25 cellular contexts compared by ENCODE assay signal in the genomic region with DNA sequence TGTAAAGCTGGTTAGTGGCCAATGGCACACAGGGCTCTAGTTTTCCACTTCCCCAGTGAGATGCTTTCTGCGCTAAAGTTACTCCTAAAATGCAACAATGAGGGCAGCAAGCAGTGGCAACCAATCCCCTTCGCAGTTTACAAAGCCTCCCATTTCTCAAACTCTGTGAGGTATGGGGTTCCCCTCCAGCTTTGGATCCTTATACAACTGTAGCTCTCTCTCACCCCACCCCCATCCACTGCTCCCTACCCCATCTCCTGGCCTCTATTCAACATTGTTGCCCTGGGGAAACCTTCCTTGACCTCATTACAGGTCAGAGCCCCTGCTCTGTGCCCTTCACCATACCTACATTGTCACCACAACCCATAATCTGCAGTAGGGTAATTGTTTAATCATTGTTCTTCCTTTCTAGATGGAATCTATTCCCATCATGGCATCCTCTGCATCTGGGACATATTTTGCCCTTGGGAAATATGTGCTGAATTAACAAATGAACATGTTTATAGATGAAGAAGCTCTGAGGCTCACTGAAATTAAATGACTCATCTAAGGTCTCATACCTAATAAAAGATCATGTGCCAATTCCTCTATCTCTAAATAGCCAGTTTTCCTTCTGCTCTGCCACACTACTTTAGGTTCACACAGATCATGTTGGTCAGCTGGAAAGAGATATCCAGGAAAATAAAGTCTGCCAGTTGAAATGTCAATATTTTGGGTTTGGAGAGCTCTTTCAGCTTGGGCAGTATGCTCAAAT. TPM values are rescaled to one million over a fixed set of nuclear protein-coding genes. Genes with fewer than 3 reads are reported as not detected.
A peak's percentile ranks its signal among the peaks of the same experiment; 100 is the strongest.
DNase-seq lines count a peak whose midpoint lies in the region; ATAC-seq, FAIRE-seq and TF ChIP-seq lines count a peak whose summit lies in the region.
"Had no signal": no experiment of that assay in that cellular context is flagged by ENCODE, and none has a peak within 500 bp of the region (broad histone marks: within the 10 kb centered on the region; RNA-seq: fewer than 3 reads in every experiment).

No MANE protein-coding gene starts in this region.

- no peaks in the 10 kb centered on the region for H3K9me3 ChIP-seq in naive thymus-derived CD4-positive, alpha-beta T cell (ENCODE audit: control insufficient read depth in 2 of 3, low read length in 3 of 3)
- H3K9me3 ChIP-seq: A549, adrenal gland had no signal

- no peak for ATAC-seq in naive thymus-derived CD4-positive, alpha-beta T cell
- ATAC-seq: A549; activated CD4-positive, alpha-beta T cell treated with anti-CD3 and anti-CD28 coated beads for 36 hours had no signal

- no peak overlapping the region for H3K4me3 ChIP-seq in naive thymus-derived CD4-positive, alpha-beta T cell (ENCODE audit: low read length)
- H3K4me3 ChIP-seq: A549, adrenal gland had no signal

- H3K4me3 Mint-ChIP-seq in activated CD4-positive, alpha-beta T cell treated with anti-CD3 and anti-CD28 coated beads, Interleukin-2, amount 10 ng/mL, durations not matched to agents 24 days and 14 days = no peak overlapping the region
- no peak overlapping the region for H3K4me3 Mint-ChIP-seq in activated T-helper 2 cell treated with anti-CD3 and anti-CD28 coated beads, Interferon-gamma antibody, Interleukin-2, Interleukin-4, amounts not matched to agents 10 μg/mL and 5 μg/mL and 100 μg/mL, durations not matched to agents 14 hours and 24 hours and 36 hours (ENCODE audit: low read depth)
- H3K4me3 Mint-ChIP-seq in naive thymus-derived CD4-positive, alpha-beta T cell = peak overlapping the region in 2 of 10 donors; percentile 12 to 42
- no peak overlapping the region for H3K4me3 Mint-ChIP-seq in Calu3 (ENCODE audit: low read depth, unreplicated experiment)
- H3K4me3 Mint-ChIP-seq: activated CD4-positive, alpha-beta T cell treated with anti-CD3 and anti-CD28 coated beads for 36 hours; type B pancreatic cell had no signal

- peaks cover 61% of the 10 kb centered on the region for H3K4me1 Mint-ChIP-seq in activated CD4-positive, alpha-beta T cell treated with anti-CD3 and anti-CD28 coated beads, Interleukin-2, amount 10 ng/mL, durations not matched to agents 24 days and 14 days
- H3K4me1 Mint-ChIP-seq in activated T-helper 2 cell treated with anti-CD3 and anti-CD28 coated beads, Interferon-gamma antibody, Interleukin-2, Interleukin-4, amounts not matched to agents 10 μg/mL and 5 μg/mL and 100 μg/mL, durations not matched to agents 14 hours and 24 hours and 36 hours (ENCODE audit: low read depth) = peaks cover 47% of the 10 kb centered on the region
- H3K4me1 Mint-ChIP-seq in naive thymus-derived CD4-positive, alpha-beta T cell = peaks cover 46 to 88% (median 85%) of the 10 kb centered on the region in 7 donors
- H3K4me1 Mint-ChIP-seq in Calu3 (ENCODE audit: low read depth, unreplicated experiment) = peaks cover 8% of the 10 kb centered on the region

- CTCF ChIA-PET in naive thymus-derived CD4-positive, alpha-beta T cell (lab: Charles Lee) = interaction anchor here (1.5 kb wide), 1 partner anchor 25 kb away, joined by 5 read pairs; no protein-coding TSS in a partner anchor
- CTCF ChIA-PET in Calu3 (lab: Charles Lee) = no interaction called here

- H3K9me3 Mint-ChIP-seq in activated CD4-positive, alpha-beta T cell treated with anti-CD3 and anti-CD28 coated beads, Interleukin-2, amount 10 ng/mL, durations not matched to agents 24 days and 14 days = peaks cover 8% of the 10 kb centered on the region
- no peaks in the 10 kb centered on the region for H3K9me3 Mint-ChIP-seq in activated T-helper 2 cell treated with anti-CD3 and anti-CD28 coated beads, Interferon-gamma antibody, Interleukin-2, Interleukin-4, amounts not matched to agents 10 μg/mL and 5 μg/mL and 100 μg/mL, durations not matched to agents 14 hours and 24 hours and 36 hours
- H3K9me3 Mint-ChIP-seq in naive thymus-derived CD4-positive, alpha-beta T cell = no peaks in the 10 kb centered on the region
- no peaks in the 10 kb centered on the region for H3K9me3 Mint-ChIP-seq in Calu3 (ENCODE audit: low read depth, unreplicated experiment)
- H3K9me3 Mint-ChIP-seq: type B pancreatic cell had no signal

- peak overlapping the region; percentile 68 for H3K27ac Mint-ChIP-seq in activated CD4-positive, alpha-beta T cell treated with anti-CD3 and anti-CD28 coated beads, Interleukin-2, amount 10 ng/mL, durations not matched to agents 24 days and 14 days
- H3K27ac Mint-ChIP-seq in activated T-helper 2 cell treated with anti-CD3 and anti-CD28 coated beads, Interferon-gamma antibody, Interleukin-2, Interleukin-4, amounts not matched to agents 10 μg/mL and 5 μg/mL and 100 μg/mL, durations not matched to agents 14 hours and 24 hours and 36 hours = peak overlapping the region; percentile 41
- H3K27ac Mint-ChIP-seq in naive thymus-derived CD4-positive, alpha-beta T cell = peak overlapping the region in 5 of 9 donors; percentile 18 to 71 (median 62)
- no peak overlapping the region for H3K27ac Mint-ChIP-seq in Calu3 (ENCODE audit: unreplicated experiment)
- H3K27ac Mint-ChIP-seq: type B pancreatic cell had no signal

- POLR2A ChIA-PET in naive thymus-derived CD4-positive, alpha-beta T cell (lab: Charles Lee) = interaction anchor here (0.8 to 1.4 kb wide), 4 partner anchors 9 to 36 kb away, joined by 3 to 5 read pairs (median 4); no protein-coding TSS in a partner anchor

- H3K27me3 Mint-ChIP-seq in activated CD4-positive, alpha-beta T cell treated with anti-CD3 and anti-CD28 coated beads, Interleukin-2, amount 10 ng/mL, durations not matched to agents 24 days and 14 days = no peaks in the 10 kb centered on the region
- H3K27me3 Mint-ChIP-seq in activated T-helper 2 cell treated with anti-CD3 and anti-CD28 coated beads, Interferon-gamma antibody, Interleukin-2, Interleukin-4, amounts not matched to agents 10 μg/mL and 5 μg/mL and 100 μg/mL, durations not matched to agents 14 hours and 24 hours and 36 hours (ENCODE audit: low read depth) = no peaks in the 10 kb centered on the region
- H3K27me3 Mint-ChIP-seq in naive thymus-derived CD4-positive, alpha-beta T cell = no peaks in the 10 kb centered on the region
- no peaks in the 10 kb centered on the region for H3K27me3 Mint-ChIP-seq in Calu3 (ENCODE audit: unreplicated experiment)
- H3K27me3 Mint-ChIP-seq: activated CD4-positive, alpha-beta T cell treated with anti-CD3 and anti-CD28 coated beads for 36 hours had no signal

- BruUV-seq in Calu3 (replicated peaks; lab: Mats Ljungman, UMichigan) = no TSS peak

- H3K4me1 ChIP-seq in naive thymus-derived CD4-positive, alpha-beta T cell (ENCODE audit: control insufficient read depth in 2 of 2, insufficient read depth in 2 of 2, low read length in 2 of 2) = peaks cover 20 to 37% of the 10 kb centered on the region in 2 donors
- H3K4me1 ChIP-seq: A549, adrenal gland had no signal

- peaks cover 72% of the 10 kb centered on the region for H3K36me3 Mint-ChIP-seq in activated CD4-positive, alpha-beta T cell treated with anti-CD3 and anti-CD28 coated beads, Interleukin-2, amount 10 ng/mL, durations not matched to agents 24 days and 14 days (ENCODE audit: low read depth)
- H3K36me3 Mint-ChIP-seq in activated T-helper 2 cell treated with anti-CD3 and anti-CD28 coated beads, Interferon-gamma antibody, Interleukin-2, Interleukin-4, amounts not matched to agents 10 μg/mL and 5 μg/mL and 100 μg/mL, durations not matched to agents 14 hours and 24 hours and 36 hours (ENCODE audit: low read depth) = peaks cover 80% of the 10 kb centered on the region
- H3K36me3 Mint-ChIP-seq in naive thymus-derived CD4-positive, alpha-beta T cell = peaks cover 14 to 63% (median 35%) of the 10 kb centered on the region in 5 donors
- H3K36me3 Mint-ChIP-seq in Calu3 (ENCODE audit: insufficient read depth, unreplicated experiment) = peaks cover 10% of the 10 kb centered on the region

- DNase-seq in activated CD4-positive, alpha-beta T cell treated with anti-CD3 and anti-CD28 coated beads, Interleukin-2, amount 10 ng/mL, durations not matched to agents 24 days and 14 days = no peak
- DNase-seq in activated CD4-positive, alpha-beta T cell treated with anti-CD3 and anti-CD28 coated beads for 48 hours = no peak
- DNase-seq in GM19239 (ENCODE audit: insufficient read length, low spot score) (no peak), Calu3 (no peak), NCI-H2029 (lab: John Stamatoyannopoulos, UW) (no peak), hippocampal formation (lab: John Stamatoyannopoulos, UW) (no peak)
- DNase-seq in activated T-helper 2 cell treated with anti-CD3 and anti-CD28 coated beads, Interferon-gamma antibody, Interleukin-2, Interleukin-4, amounts not matched to agents 10 μg/mL and 5 μg/mL and 100 μg/mL, durations not matched to agents 14 hours and 24 hours and 36 hours (ENCODE audit: low spot score) = no peak
- DNase-seq in naive thymus-derived CD4-positive, alpha-beta T cell = no peak
- DNase-seq: activated CD4-positive, alpha-beta T cell treated with anti-CD3 and anti-CD28 coated beads for 36 hours; activated effector memory CD4-positive, alpha-beta T cell treated with anti-CD3 and anti-CD28 coated beads, Interleukin-2, amount 50 U/mL, for 16 hours; adrenal gland; C1 segment of cervical spinal cord; cortex of kidney; DMS153; GF-D8; KG1; kidney glomerular epithelial cell; mesendoderm; MV-4-11; NCI-H1694; NCI-H69; retina; stimulated activated CD4-positive, alpha-beta T cell treated with anti-CD3 and anti-CD28 coated beads, Interleukin-4, amount 100 ng/mL, for 24 hours had no signal

- H3K27me3 ChIP-seq in naive thymus-derived CD4-positive, alpha-beta T cell (ENCODE audit: control insufficient read depth in 2 of 2, insufficient read depth in 2 of 2, low read length in 2 of 2) = no peaks in the 10 kb centered on the region
- H3K27me3 ChIP-seq: adrenal gland had no signal

- no peak overlapping the region for H3K27ac ChIP-seq in naive thymus-derived CD4-positive, alpha-beta T cell (ENCODE audit: low read depth, low read length)
- H3K27ac ChIP-seq: A549, adrenal gland had no signal

- H3K36me3 ChIP-seq in naive thymus-derived CD4-positive, alpha-beta T cell (ENCODE audit: control insufficient read depth in 2 of 3, insufficient read depth in 3 of 3, low read length in 3 of 3) = peaks cover 3 to 24% (median 6%) of the 10 kb centered on the region in 3 experiments
- H3K36me3 ChIP-seq: adrenal gland had no signal

- peak; percentile 56 for FAIRE-seq in GM19239 (lab: Jason Lieb, UNC)
- FAIRE-seq: A549 had no signal

- intact Hi-C loops in activated CD4-positive, alpha-beta T cell treated with anti-CD3 and anti-CD28 coated beads, Interleukin-2, amount 10 ng/mL, durations not matched to agents 24 days and 14 days (cut with micrococcal nuclease) = no loop called here
- intact Hi-C loops in activated T-helper 2 cell treated with anti-CD3 and anti-CD28 coated beads, Interferon-gamma antibody, Interleukin-2, Interleukin-4, amounts not matched to agents 10 μg/mL and 5 μg/mL and 100 μg/mL, durations not matched to agents 14 hours and 24 hours and 36 hours (cut with micrococcal nuclease) = no loop called here
- intact Hi-C loops in naive thymus-derived CD4-positive, alpha-beta T cell (cut with micrococcal nuclease) = loop anchor here in 1 of 2 donors (1.0 kb wide), 1 partner anchor 12 kb away; a partner anchor contains a TSS
- intact Hi-C loops in Calu3 (cut with micrococcal nuclease; ENCODE audit: unreplicated experiment) = no loop called here

- TF ChIP-seq CTCF in Calu3 (IDR thresholded peaks at IDR 0.05; ENCODE audit: unreplicated experiment) = no peak

RNA-seq across cellular contexts. Expression of a gene that starts 12.6 kb away (rescaled TPM):
- total RNA-seq in activated CD4-positive, alpha-beta T cell treated with anti-CD3 and anti-CD28 coated beads, Interleukin-2, amount 10 ng/mL, durations not matched to agents 24 days and 14 days = 32.6 and 35.4 TPM in 2 replicates
- 30.0 and 35.3 TPM in 2 replicates for total RNA-seq in activated T-helper 2 cell treated with anti-CD3 and anti-CD28 coated beads, Interferon-gamma antibody, Interleukin-2, Interleukin-4, amounts not matched to agents 10 μg/mL and 5 μg/mL and 100 μg/mL, durations not matched to agents 14 hours and 24 hours and 36 hours
- total RNA-seq in naive thymus-derived CD4-positive, alpha-beta T cell = 10 to 100 TPM; 21.7 to 88.1 (median 27.0) TPM
- 10 to 100 TPM; 31.7 to 33.0 TPM for polyA plus RNA-seq in naive thymus-derived CD4-positive, alpha-beta T cell
- 24.3 and 33.4 TPM in 2 replicates for total RNA-seq in Calu3 (2022)
